In the genomic region with DNA sequence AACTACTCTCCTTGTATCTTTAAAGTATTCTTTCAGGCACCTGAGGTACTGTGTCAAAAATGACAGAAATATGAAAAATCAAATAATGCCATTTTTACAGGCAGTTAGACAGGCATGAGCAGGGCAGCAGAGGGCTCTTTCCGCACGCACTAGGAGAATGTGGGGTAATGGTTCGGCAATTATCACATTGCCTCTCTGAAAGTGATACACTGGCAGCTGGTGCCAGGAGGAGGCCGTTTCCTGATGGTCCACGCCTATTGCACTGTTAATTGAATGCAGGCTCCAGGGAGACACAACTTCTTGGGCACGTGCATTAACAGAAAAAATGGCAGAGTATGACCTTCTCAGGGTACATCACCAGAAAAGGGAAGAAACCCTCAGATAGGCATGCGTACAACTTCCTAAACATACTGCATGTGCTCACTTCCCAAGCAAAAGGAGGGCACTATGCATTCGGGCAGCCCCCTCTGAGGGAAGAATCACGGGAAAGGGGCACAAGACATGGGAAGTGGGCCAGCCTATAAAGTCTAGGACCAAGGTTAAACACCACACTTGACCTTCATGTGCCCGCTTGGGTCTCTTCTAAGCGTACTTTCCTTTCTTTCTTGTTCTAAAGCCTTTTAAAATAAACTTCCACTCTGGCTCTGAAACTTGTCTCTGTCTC, we compare ENCODE assay signal across 17 cellular contexts.
"Had no signal": no experiment of that assay in that cellular context is flagged by ENCODE, and none has a peak within 500 bp of the region (broad histone marks: within the 10 kb centered on the region; RNA-seq: fewer than 3 reads in every experiment).

No MANE protein-coding gene starts in this region.

- H3K4me1 Mint-ChIP-seq: stimulated activated memory B cell treated with anti-CD40 and anti-IgM and Interleukin-4, amounts not matched to agents 10 μg/mL and 1 μg/mL and 100 μg/mL, for 72 hours had no signal

- ATAC-seq: activated CD4-positive, CD25-positive, alpha-beta regulatory T cell treated with anti-CD3 and anti-CD28 coated beads, Interleukin-2, amount 50 U/mL, for 24 hours; activated T-cell treated with anti-CD3 and anti-CD28 coated beads, Interleukin-2, amount 50 U/mL, for 4 hours; foreskin keratinocyte; stimulated activated memory B cell treated with anti-CD40 and anti-IgM and Interleukin-4, amounts not matched to agents 10 μg/mL and 1 μg/mL and 100 μg/mL, for 72 hours had no signal

- FAIRE-seq: endometrium, kidney had no signal

- H3K27me3 Mint-ChIP-seq: activated naive CD8-positive, alpha-beta T cell treated with anti-CD3 and anti-CD28 coated beads for 36 hours; stimulated activated memory B cell treated with anti-CD40 and anti-IgM and Interleukin-4, amounts not matched to agents 10 μg/mL and 1 μg/mL and 100 μg/mL, for 72 hours had no signal

- H3K9me3 Mint-ChIP-seq: stimulated activated memory B cell treated with anti-CD40 and anti-IgM and Interleukin-4, amounts not matched to agents 10 μg/mL and 1 μg/mL and 100 μg/mL, for 72 hours had no signal

- H3K36me3 Mint-ChIP-seq: activated naive CD8-positive, alpha-beta T cell treated with anti-CD3 and anti-CD28 coated beads for 36 hours had no signal

- DNase-seq: activated CD4-positive, alpha-beta T cell treated with anti-CD3 and anti-CD28 coated beads, Interleukin-2, amount 50 U/mL, for 48 hours; activated gamma-delta T cell treated with Interleukin-2 at 50 U/mL for 16 hours; activated naive CD8-positive, alpha-beta T cell treated with anti-CD3 and anti-CD28 coated beads for 36 hours; activated T-cell treated with anti-CD3 and anti-CD28 coated beads, Interleukin-2, amount 50 U/mL, for 4 hours; brain microvascular endothelial cell; cerebellar nuclear complex; foreskin keratinocyte; kidney; spleen; stimulated activated CD4-positive, alpha-beta T cell treated with anti-CD3 and anti-CD28 coated beads, Interleukin-1b, Interleukin-23, amount 100 ng/mL, for 48 hours; substantia nigra; SW 1271; transverse colon had no signal

- H3K27ac Mint-ChIP-seq: activated naive CD8-positive, alpha-beta T cell treated with anti-CD3 and anti-CD28 coated beads for 36 hours; stimulated activated memory B cell treated with anti-CD40 and anti-IgM and Interleukin-4, amounts not matched to agents 10 μg/mL and 1 μg/mL and 100 μg/mL, for 72 hours; T-helper 2 cell treated with Interferon-gamma antibody and Interleukin-4, amounts not matched to agents 5 μg/mL and 100 μg/mL, for 36 hours had no signal

- H3K4me3 Mint-ChIP-seq: activated naive CD8-positive, alpha-beta T cell treated with anti-CD3 and anti-CD28 coated beads for 36 hours; activated T-cell treated with anti-CD3 and anti-CD28 coated beads, Interleukin-2, amount 50 U/mL, for 4 hours; stimulated activated memory B cell treated with anti-CD40 and anti-IgM and Interleukin-4, amounts not matched to agents 10 μg/mL and 1 μg/mL and 100 μg/mL, for 72 hours; T-helper 2 cell treated with Interferon-gamma antibody and Interleukin-4, amounts not matched to agents 5 μg/mL and 100 μg/mL, for 36 hours had no signal
